11 cellular contexts compared by ENCODE assay signal in genomic region chr12:123990512-123990911, GRCh38. TPM values are rescaled to one million over a fixed set of nuclear protein-coding genes. Genes with fewer than 3 reads are reported as not detected.
DNase-seq lines count a peak whose midpoint lies in the region; ATAC-seq and TF ChIP-seq lines count a peak whose summit lies in the region.
"Had no signal": no experiment of that assay in that cellular context is flagged by ENCODE, and none has a peak within 500 bp of the region (broad histone marks: within the 10 kb centered on the region; RNA-seq: fewer than 3 reads in every experiment).

No MANE protein-coding gene starts in this region.

- 66 to 78% (median 67%) methylated on average over 4 of the region's 4 CpGs for WGBS in ovary, 3 donors

- intact Hi-C loops in ovary (cut with DNase I), result no loop called here

- TF ChIP-seq CTCF in Peyer's patch (IDR thresholded peaks at IDR 0.05) (peak in 1 of 6 experiments; percentile 2), fibroblast of mammary gland (conservative IDR thresholded peaks at IDR 0.05; ENCODE audit: control insufficient read depth, insufficient read depth, low read depth, low read length) (no peak), ovary (IDR thresholded peaks at IDR 0.05) (no peak)

- no peak for ATAC-seq in GM18517 (IDR thresholded peaks at IDR 0.05; ENCODE audit: unreplicated experiment)
- ATAC-seq in GM21723 (IDR thresholded peaks at IDR 0.05; ENCODE audit: unreplicated experiment), result no peak
- ATAC-seq: PC-3 had no signal

- H3K36me3 ChIP-seq in BLaER1 (peaks cover 96% of the 10 kb centered on the region), Peyer's patch (peaks cover 0 to 37% (median 0%) of the 10 kb centered on the region in 3 donors), mucosa of stomach (ENCODE audit: control insufficient read depth, insufficient read depth, low read length) (peaks cover 8% of the 10 kb centered on the region), ovary (no peaks in the 10 kb centered on the region)

- H3K27me3 ChIP-seq in BLaER1 (no peaks in the 10 kb centered on the region), Peyer's patch (no peaks in the 10 kb centered on the region), mucosa of stomach (ENCODE audit: control insufficient read depth, insufficient read depth, low read length) (no peaks in the 10 kb centered on the region), ovary (no peaks in the 10 kb centered on the region)
- H3K27me3 ChIP-seq: upper lobe of left lung had no signal

- peaks cover 97% of the 10 kb centered on the region for H4K20me1 ChIP-seq in BLaER1

- H3K4me2 ChIP-seq in BLaER1, result peak overlapping the region; percentile 38

- no peaks in the 10 kb centered on the region for H3K9me3 ChIP-seq in BLaER1
- H3K9me3 ChIP-seq in Peyer's patch, result no peaks in the 10 kb centered on the region
- no peaks in the 10 kb centered on the region for H3K9me3 ChIP-seq in mucosa of stomach (ENCODE audit: control insufficient read depth, low read length)
- H3K9me3 ChIP-seq in ovary, result no peaks in the 10 kb centered on the region
- H3K9me3 ChIP-seq: upper lobe of left lung had no signal

- no peak for TF ChIP-seq EP300 in ovary (IDR thresholded peaks at IDR 0.05)

- TF ChIP-seq POLR2A in Peyer's patch (IDR thresholded peaks at IDR 0.05), result no peak
- TF ChIP-seq POLR2A in ovary (IDR thresholded peaks at IDR 0.05), result no peak

- DNase-seq in Peyer's patch, result no peak
- peak; percentile 78 for DNase-seq in fibroblast of mammary gland (ENCODE audit: low read depth)
- no peak for DNase-seq in putamen (ENCODE audit: low spot score)
- DNase-seq in ovary, result no peak
- DNase-seq: activated gamma-delta T cell treated with Interleukin-2 at 50 U/mL for 16 hours, PC-3, upper lobe of left lung had no signal

- H3K4me1 ChIP-seq in BLaER1 (peaks cover 34% of the 10 kb centered on the region), Peyer's patch (peaks cover 0 to 41% (median 0%) of the 10 kb centered on the region in 4 donors), mucosa of stomach (ENCODE audit: control insufficient read depth, insufficient read depth, low read length) (peaks cover 41% of the 10 kb centered on the region), ovary (ENCODE audit: insufficient read depth) (no peaks in the 10 kb centered on the region)

- H3K9ac ChIP-seq in BLaER1 (no peak overlapping the region), mucosa of stomach (ENCODE audit: low read length) (peak overlapping the region; percentile 6)

- H3K27ac ChIP-seq in BLaER1, result no peak overlapping the region
- peak overlapping the region in 3 of 4 donors; percentile 35 to 85 (median 77) for H3K27ac ChIP-seq in Peyer's patch
- H3K27ac ChIP-seq in ovary, result no peak overlapping the region
- H3K27ac ChIP-seq: upper lobe of left lung had no signal

- H3K4me3 ChIP-seq in BLaER1, result no peak overlapping the region
- H3K4me3 ChIP-seq in Peyer's patch, result no peak overlapping the region
- H3K4me3 ChIP-seq in fibroblast of mammary gland (ENCODE audit: control insufficient read depth, low read depth, low read length), result no peak overlapping the region
- H3K4me3 ChIP-seq in mucosa of stomach (ENCODE audit: low read length), result no peak overlapping the region
- no peak overlapping the region for H3K4me3 ChIP-seq in ovary
- H3K4me3 ChIP-seq: upper lobe of left lung had no signal

RNA-seq across cellular contexts. Expression of gene ZNF664, which starts 17.5 kb away (rescaled TPM):
- total RNA-seq in Peyer's patch (100 to 1,000 TPM in 3 of 4 donors, 10 to 100 TPM in 1; 75.9 to 160 (median 114) TPM), ovary (10 to 100 TPM; 47.6 to 74.7 (median 67.8) TPM)
- 10 to 100 TPM; 33.5 to 52.5 TPM for polyA plus RNA-seq in ovary

RNA-seq across cellular contexts. Expression of gene CCDC92, which starts 17.9 kb away (rescaled TPM):
- total RNA-seq in Peyer's patch, result 10 to 100 TPM; 23.1 to 33.3 (median 30.9) TPM
- total RNA-seq in ovary, result 10 to 100 TPM; 13.9 to 51.0 (median 35.2) TPM
- polyA plus RNA-seq in ovary, result 10 to 100 TPM; 21.9 to 34.6 TPM

Comparison
In these comparisons a context has a peak if more than half of its experiments do, and no peak if none do; other contexts are left out.
1. H3K27ac ChIP-seq: peak in Peyer's patch (3 of 4); none in BLaER1 (single experiment) and ovary (0 of 2).